ENCODE assay signal across 9 cellular contexts in the genomic region with DNA sequence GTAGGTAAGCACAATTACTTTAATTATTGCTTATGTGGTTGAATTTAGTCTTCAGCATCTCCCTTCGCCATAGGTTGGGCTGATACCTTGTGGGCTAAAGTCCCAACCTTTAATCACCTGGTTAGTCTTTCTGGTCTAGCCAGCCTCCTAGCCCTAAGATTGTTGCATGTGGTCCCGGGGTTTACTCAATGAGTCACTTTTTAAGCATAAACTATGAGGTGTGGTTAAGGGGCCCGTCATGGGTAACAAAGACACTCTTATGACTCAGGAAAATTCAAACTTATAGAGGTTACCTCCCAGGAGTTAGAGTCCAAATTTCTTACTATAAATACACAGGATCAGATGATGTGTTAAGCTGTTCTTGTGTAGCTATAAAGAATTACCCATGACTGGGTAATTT.
DNase-seq lines count a peak whose midpoint lies in the region; ATAC-seq, FAIRE-seq and TF ChIP-seq lines count a peak whose summit lies in the region.
"Had no signal": no experiment of that assay in that cellular context is flagged by ENCODE, and none has a peak within 500 bp of the region (broad histone marks: within the 10 kb centered on the region; RNA-seq: fewer than 3 reads in every experiment).

No MANE protein-coding gene starts in this region.

- TF ChIP-seq CTCF in left lung (IDR thresholded peaks at IDR 0.05): no peak

- peak; percentile 90 for FAIRE-seq in RCC 7860 (lab: Jason Lieb, UNC)

- no peaks in the 10 kb centered on the region for H3K4me1 ChIP-seq in left lung

- no peak overlapping the region for H3K27ac ChIP-seq in left lung

- no peaks in the 10 kb centered on the region for H3K27me3 ChIP-seq in left lung

- H3K36me3 ChIP-seq in left lung: no peaks in the 10 kb centered on the region

- DNase-seq in RCC 7860 (ENCODE audit: low spot score) (peak; percentile 79), left lung (no peak), NCI-H128 (lab: John Stamatoyannopoulos, UW; ENCODE audit: unreplicated experiment) (no peak), activated gamma-delta T cell (lab: John Stamatoyannopoulos, UW) (no peak)
- no peak for DNase-seq in activated CD4-positive, alpha-beta T cell treated with anti-CD3 and anti-CD28 coated beads, Interleukin-2, amount 50 U/mL, for 1 hour
- DNase-seq: GF-D8 had no signal

- peaks cover 0 to 7% of the 10 kb centered on the region in 2 donors for H3K9me3 ChIP-seq in left lung

- intact Hi-C loops in left lung (cut with DNase I): no loop called here

- no peak overlapping the region for H3K4me3 ChIP-seq in left lung

- ATAC-seq in GM18873 (IDR thresholded peaks at IDR 0.05; ENCODE audit: low FRiP score, unreplicated experiment) (peak; percentile 70), HG03039 (IDR thresholded peaks at IDR 0.05; ENCODE audit: unreplicated experiment) (peak; percentile 77), left lung (peak; percentile 18), HG03108 (IDR thresholded peaks at IDR 0.05; ENCODE audit: unreplicated experiment) (no peak)
